ENCODE assay signal across 5 cellular contexts in the genomic region with DNA sequence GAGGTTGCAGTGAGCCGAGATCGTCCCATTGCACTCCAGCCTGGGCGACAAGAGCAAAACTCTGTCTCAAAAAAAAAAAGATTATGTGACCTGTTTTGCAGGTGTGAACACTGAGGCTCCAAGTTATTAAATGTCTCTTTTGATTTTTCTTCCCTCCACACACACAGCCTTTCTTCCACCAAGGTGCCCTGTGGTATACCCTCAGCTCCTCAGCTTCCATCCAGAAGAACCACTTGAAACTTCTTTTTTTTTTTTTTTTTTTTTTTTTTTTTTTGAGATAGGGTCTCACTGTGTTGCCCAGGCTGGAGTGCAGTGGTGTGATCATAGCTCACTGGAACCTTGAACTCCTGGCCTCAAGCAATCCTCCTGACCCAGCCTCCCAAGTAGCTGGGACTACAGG. TPM values are rescaled to one million over a fixed set of nuclear protein-coding genes. Genes with fewer than 3 reads are reported as not detected.
"Had no signal": no experiment of that assay in that cellular context is flagged by ENCODE, and none has a peak within 500 bp of the region (broad histone marks: within the 10 kb centered on the region; RNA-seq: fewer than 3 reads in every experiment).

No MANE protein-coding gene starts in this region.

RNA-seq across cellular contexts. Expression of gene SEZ6L2, which starts 10.0 kb away (rescaled TPM):
- total RNA-seq: activated B cell treated with CpG ODN at 0.5 μM for 24 hours; activated CD4-positive, alpha-beta T cell treated with anti-CD3 and anti-CD28 coated beads, Interleukin-2, amount 10 ng/mL, durations not matched to agents 7 days and 5 days; activated CD8-positive, alpha-beta T cell treated with anti-CD3 and anti-CD28 coated beads, Interleukin-2, amount 10 ng/mL, durations not matched to agents 7 days and 5 days; T-helper 17 cell; T-helper 2 cell treated with Interferon-gamma antibody and Interleukin-4, amounts not matched to agents 100 ng/mL and 5 ng/mL, for 36 hours had no signal

RNA-seq across cellular contexts. Expression of gene ASPHD1, which starts 10.9 kb away (rescaled TPM):
- total RNA-seq: activated B cell treated with CpG ODN at 0.5 μM for 24 hours; activated CD4-positive, alpha-beta T cell treated with anti-CD3 and anti-CD28 coated beads, Interleukin-2, amount 10 ng/mL, durations not matched to agents 7 days and 5 days; T-helper 17 cell had no signal
